In genomic region chr15:69760263-69760855, GRCh38 we compare ENCODE assay signal across 9 cellular contexts.
DNase-seq lines count a peak whose midpoint lies in the region; ATAC-seq and TF ChIP-seq lines count a peak whose summit lies in the region.
"Had no signal": no experiment of that assay in that cellular context is flagged by ENCODE, and none has a peak within 500 bp of the region (broad histone marks: within the 10 kb centered on the region; RNA-seq: fewer than 3 reads in every experiment).

No MANE protein-coding gene starts in this region.

- H3K4me3 ChIP-seq in foreskin fibroblast (ENCODE audit: low read depth in 1 of 2, low read length in 2 of 2) (no peak overlapping the region), upper lobe of left lung (no peak overlapping the region)

- TF ChIP-seq CTCF in foreskin fibroblast (IDR thresholded peaks at IDR 0.05; ENCODE audit: low read depth, low read length) = no peak
- no peak for TF ChIP-seq CTCF in upper lobe of left lung (IDR thresholded peaks at IDR 0.05)

- DNase-seq in Right ventricle myocardium superior (no peak), Right ventricle myocardium inferior (ENCODE audit: missing footprints) (no peak), SW480 (ENCODE audit: low spot score) (peak; percentile 94), foreskin fibroblast (peak; percentile 18 to 38), upper lobe of left lung (no peak), NCI-H2227 (lab: John Stamatoyannopoulos, UW; ENCODE audit: unreplicated experiment) (no peak)
- DNase-seq: H7 had no signal

- peak in 1 of 4 donors; percentile 65 for TF ChIP-seq POLR2A in upper lobe of left lung (IDR thresholded peaks at IDR 0.05)

- H3K27me3 ChIP-seq in upper lobe of left lung = no peaks in the 10 kb centered on the region

- no peaks in the 10 kb centered on the region for H3K9me3 ChIP-seq in upper lobe of left lung

- TF ChIP-seq EP300 in upper lobe of left lung (IDR thresholded peaks at IDR 0.05) = peak in 3 of 4 donors; percentile 23 to 89 (median 74)

- 52 to 57% methylated on average over 3 of the region's 3 CpGs for WGBS in upper lobe of left lung, 2 donors

- H3K4me1 ChIP-seq in upper lobe of left lung = peaks cover 24 to 38% (median 27%) of the 10 kb centered on the region in 4 donors

- intact Hi-C loops in Right ventricle myocardium superior (cut with DNase I) (no loop called here), Right ventricle myocardium inferior (cut with DNase I) (no loop called here)

- H3K36me3 ChIP-seq in upper lobe of left lung = no peaks in the 10 kb centered on the region

- peak overlapping the region; percentile 22 to 87 (median 86) for H3K27ac ChIP-seq in upper lobe of left lung

- ATAC-seq in Right ventricle myocardium superior (ENCODE audit: poor library complexity) (peak; percentile 27), Right ventricle myocardium inferior (no peak), upper lobe of left lung (ENCODE audit: low FRiP score in 2 of 2) (peak; percentile 32 to 72), HG03469 (IDR thresholded peaks at IDR 0.05; ENCODE audit: unreplicated experiment) (no peak), GM18520 (IDR thresholded peaks at IDR 0.05; ENCODE audit: unreplicated experiment) (no peak)

Comparison
In these comparisons a context has a peak if more than half of its experiments do, and no peak if none do; other contexts are left out.
1. ATAC-seq: peak in Right ventricle myocardium superior (single experiment) and upper lobe of left lung (2 of 2); none in Right ventricle myocardium inferior (single experiment), HG03469 (single experiment) and GM18520 (single experiment).
2. DNase-seq: peak in SW480 (single experiment) and foreskin fibroblast (2 of 2); none in Right ventricle myocardium superior (single experiment), Right ventricle myocardium inferior (single experiment), upper lobe of left lung (0 of 2) and NCI-H2227 (single experiment).